In genomic region chr17:38704645-38705522, GRCh38 we compare ENCODE assay signal across 1 cellular context.
TF ChIP-seq lines count a peak whose summit lies in the region.

Gene MLLT6, plus strand, starts transcription at chr17:38705273. Its CDS starts 360 bp downstream, at chr17:38705633.

TF ChIP-seq in K562, 482 proteins besides CTCF, POLR2A, EP300 and RAD21 (continued from another document and continues in another):
- TF ChIP-seq CLOCK (CRISPR knock-in tag; IDR thresholded peaks at IDR 0.05; ENCODE audit: borderline replicate concordance) = no peak
- TF ChIP-seq BACH1 (tag; IDR thresholded peaks at IDR 0.05) = no peak
- no peak for TF ChIP-seq MECOM (CRISPR knock-in tag; IDR thresholded peaks at IDR 0.05)
- TF ChIP-seq NR2F6 (CRISPR knock-in tag; IDR thresholded peaks at IDR 0.05) = no peak
- peak in 2 of 3 experiments; percentile 85 to 90 for TF ChIP-seq YY1 (IDR thresholded peaks at IDR 0.05; ENCODE audit: borderline replicate concordance in 1 of 3, control insufficient read depth in 1 of 3, extremely low read depth in 1 of 3, insufficient read depth in 3 of 3, insufficient read length in 1 of 3, insufficient replicate concordance in 2 of 3, low read depth in 1 of 3, low read length in 2 of 3)
- TF ChIP-seq DDX20 (tag; IDR thresholded peaks at IDR 0.05; ENCODE audit: low read depth) = no peak
- no peak for TF ChIP-seq MEIS2 (IDR thresholded peaks at IDR 0.05; ENCODE audit: partially characterized antibody)
- TF ChIP-seq NR2C1 (IDR thresholded peaks at IDR 0.05) = no peak
- TF ChIP-seq NR2C1 (tag; IDR thresholded peaks at IDR 0.05) = no peak
- peak; percentile 84 for TF ChIP-seq POLR2G (IDR thresholded peaks at IDR 0.05; ENCODE audit: low read depth, low read length)
- TF ChIP-seq NFE2L1 (tag; IDR thresholded peaks at IDR 0.05; ENCODE audit: borderline replicate concordance, low read depth) = no peak
- no peak for TF ChIP-seq THRA (IDR thresholded peaks at IDR 0.05)
- TF ChIP-seq TGIF2 (CRISPR knock-in tag; IDR thresholded peaks at IDR 0.05) = no peak
- TF ChIP-seq ZNF507 (tag; conservative IDR thresholded peaks at IDR 0.05) = no peak
- TF ChIP-seq PYGO2 (tag; IDR thresholded peaks at IDR 0.05) = no peak
- TF ChIP-seq PKNOX1 (IDR thresholded peaks at IDR 0.05) = no peak
- TF ChIP-seq RUNX1 (IDR thresholded peaks at IDR 0.05; ENCODE audit: low read depth) = no peak
- no peak for TF ChIP-seq FOXK2 (conservative IDR thresholded peaks at IDR 0.05 in 1 of 2, IDR thresholded peaks at IDR 0.05 in 1 of 2; ENCODE audit: low read depth in 2 of 2)
- peak; percentile 45 for TF ChIP-seq NFRKB (IDR thresholded peaks at IDR 0.05; ENCODE audit: low read depth)
- TF ChIP-seq ELF4 (CRISPR knock-in tag; IDR thresholded peaks at IDR 0.05) = 0 out of 2 replicates have a peak, but pooled peaks have one; percentile 15
- no peak for TF ChIP-seq FOXA1 (IDR thresholded peaks at IDR 0.05; ENCODE audit: borderline replicate concordance)
- no peak for TF ChIP-seq DMBX1 (CRISPR knock-in tag; IDR thresholded peaks at IDR 0.05; ENCODE audit: borderline replicate concordance)
- no peak for TF ChIP-seq SMAD1 (IDR thresholded peaks at IDR 0.05; ENCODE audit: low read depth, low read length, partially characterized antibody)
- TF ChIP-seq SNRNP70 (optimal IDR thresholded peaks at IDR 0.05; ENCODE audit: low read depth, low read length) = no peak
- no peak for TF ChIP-seq TFAP4 (CRISPR knock-in tag; IDR thresholded peaks at IDR 0.05; ENCODE audit: borderline replicate concordance)
- TF ChIP-seq HDAC6 (IDR thresholded peaks at IDR 0.05; ENCODE audit: low read depth, low read length) = no peak
- no peak for TF ChIP-seq IRF2 (CRISPR knock-in tag; IDR thresholded peaks at IDR 0.05)
- TF ChIP-seq SLC30A9 (CRISPR knock-in tag; IDR thresholded peaks at IDR 0.05) = no peak
- no peak for TF ChIP-seq NUFIP1 (IDR thresholded peaks at IDR 0.05; ENCODE audit: partially characterized antibody)
- TF ChIP-seq CHD2 (IDR thresholded peaks at IDR 0.05; ENCODE audit: low read depth, low read length) = no peak
- TF ChIP-seq EHMT2 (IDR thresholded peaks at IDR 0.05) = no peak
- TF ChIP-seq CREB1 (IDR thresholded peaks at IDR 0.05) = no peak
- TF ChIP-seq CREB1 (CRISPR knock-in tag; IDR thresholded peaks at IDR 0.05) = no peak
- no peak for TF ChIP-seq STAG1 (CRISPR knock-in tag; IDR thresholded peaks at IDR 0.05; ENCODE audit: borderline replicate concordance)
- no peak for TF ChIP-seq ZNF24 (IDR thresholded peaks at IDR 0.05)
- no peak for TF ChIP-seq FOXP4 (CRISPR knock-in tag; IDR thresholded peaks at IDR 0.05; ENCODE audit: borderline replicate concordance)
- TF ChIP-seq JUND (IDR thresholded peaks at IDR 0.05; ENCODE audit: borderline replicate concordance, low read depth, low read length) = no peak
- no peak for TF ChIP-seq JUND (tag; IDR thresholded peaks at IDR 0.05; ENCODE audit: borderline replicate concordance, low read depth, low read length)
- TF ChIP-seq HEY1 (CRISPR knock-in tag; IDR thresholded peaks at IDR 0.05; ENCODE audit: borderline replicate concordance) = no peak
- TF ChIP-seq NCOA2 (IDR thresholded peaks at IDR 0.05; ENCODE audit: partially characterized antibody in 2 of 2) = no peak
- no peak for TF ChIP-seq SNAPC5 (CRISPR knock-in tag; IDR thresholded peaks at IDR 0.05)
- no peak for TF ChIP-seq ZC3H8 (IDR thresholded peaks at IDR 0.05)
- no peak for TF ChIP-seq ZNF184 (CRISPR knock-in tag; IDR thresholded peaks at IDR 0.05)
- no peak for TF ChIP-seq MYBL2 (IDR thresholded peaks at IDR 0.05; ENCODE audit: low read depth)
- TF ChIP-seq MYBL2 (CRISPR knock-in tag; IDR thresholded peaks at IDR 0.05; ENCODE audit: borderline replicate concordance) = no peak
- peak; percentile 31; the same call in 1 of the 2 replicates for TF ChIP-seq ZBTB40 (IDR thresholded peaks at IDR 0.05)
- TF ChIP-seq ZBTB40 (CRISPR knock-in tag; IDR thresholded peaks at IDR 0.05) = no peak
- no peak for TF ChIP-seq POLR3A (IDR thresholded peaks at IDR 0.05; ENCODE audit: borderline replicate concordance, extremely low read depth, insufficient read depth, insufficient read length)
- TF ChIP-seq CREB5 (CRISPR knock-in tag; IDR thresholded peaks at IDR 0.05) = no peak
- TF ChIP-seq HDGF (IDR thresholded peaks at IDR 0.05) = no peak
- no peak for TF ChIP-seq HNRNPLL (IDR thresholded peaks at IDR 0.05; ENCODE audit: low read depth, low read length, poor library complexity, severe bottlenecking)
- TF ChIP-seq ZNF79 (CRISPR knock-in tag; IDR thresholded peaks at IDR 0.05; ENCODE audit: low read depth) = no peak
- TF ChIP-seq ZSCAN32 (CRISPR knock-in tag; IDR thresholded peaks at IDR 0.05) = 0 out of 2 replicates have a peak, but pooled peaks have one; percentile 22
